ENCODE assay signal across 22 cellular contexts in genomic region chr14:54123836-54124235, GRCh38.
"Had no signal": no experiment of that assay in that cellular context is flagged by ENCODE, and none has a peak within 500 bp of the region (broad histone marks: within the 10 kb centered on the region; RNA-seq: fewer than 3 reads in every experiment).

No MANE protein-coding gene starts in this region.

- DNase-seq: islet precursor cell; left ventricle myocardium inferior; midbrain; mucosa of descending colon; naive thymus-derived CD4-positive, alpha-beta T cell; ovary; right cardiac atrium; sigmoid colon; small intestine; spleen; stimulated activated CD4-positive, alpha-beta T cell treated with anti-CD3 and anti-CD28 coated beads, Interleukin-4, amount 100 ng/mL, for 24 hours; stimulated activated naive CD4-positive, alpha-beta T cell; tibial artery; trophoblast cell; upper lobe of right lung had no signal

- H3K4me3 Mint-ChIP-seq: naive thymus-derived CD4-positive, alpha-beta T cell; natural killer cell treated with Interleukin-12 subunit alpha and Interleukin-12 subunit beta and Interleukin-15 and Interleukin-18, amount 100 ng/mL, for 72 hours; stimulated activated effector memory CD8-positive, alpha-beta T cell treated with anti-CD3 and anti-CD28 coated beads, Interleukin-12 subunit alpha, Interleukin-12 subunit beta, amount 100 ng/mL, for 72 hours; stimulated activated naive CD8-positive, alpha-beta T cell treated with anti-CD3 and anti-CD28 coated beads, Interleukin-15, Interleukin-2, amounts not matched to agents 100 ng/mL and 50 ng/mL, for 24 hours had no signal

- H3K4me3 ChIP-seq: left ventricle myocardium inferior, lung, mucosa of descending colon, ovary, sigmoid colon, spleen, suprapubic skin, thoracic aorta, tibial artery, upper lobe of right lung had no signal

- H3K4me1 Mint-ChIP-seq: stimulated activated effector memory CD8-positive, alpha-beta T cell treated with anti-CD3 and anti-CD28 coated beads, Interleukin-12 subunit alpha, Interleukin-12 subunit beta, amount 100 ng/mL, for 72 hours had no signal

- H3K27me3 ChIP-seq: ovary, sigmoid colon, spleen, suprapubic skin, tibial artery, upper lobe of right lung had no signal

- H3K36me3 ChIP-seq: left ventricle myocardium inferior, ovary, sigmoid colon, spleen, suprapubic skin, thoracic aorta, tibial artery, upper lobe of right lung had no signal

- ATAC-seq: mucosa of descending colon; naive thymus-derived CD4-positive, alpha-beta T cell; natural killer cell treated with Interleukin-12 subunit alpha and Interleukin-12 subunit beta and Interleukin-15 and Interleukin-18, amount 100 ng/mL, for 72 hours; right cardiac atrium; stimulated activated effector memory CD8-positive, alpha-beta T cell treated with anti-CD3 and anti-CD28 coated beads, Interleukin-12 subunit alpha, Interleukin-12 subunit beta, amount 100 ng/mL, for 72 hours; upper lobe of right lung had no signal

- H3K27me3 Mint-ChIP-seq: natural killer cell treated with Interleukin-12 subunit alpha and Interleukin-12 subunit beta and Interleukin-15 and Interleukin-18, amount 100 ng/mL, for 72 hours had no signal

- H3K9me3 ChIP-seq: left ventricle myocardium inferior, mucosa of descending colon, ovary, sigmoid colon, suprapubic skin, thoracic aorta, tibial artery, upper lobe of right lung had no signal

- H3K27ac Mint-ChIP-seq: naive thymus-derived CD4-positive, alpha-beta T cell; natural killer cell treated with Interleukin-12 subunit alpha and Interleukin-12 subunit beta and Interleukin-15 and Interleukin-18, amount 100 ng/mL, for 72 hours; progenitor cell of endocrine pancreas; stimulated activated effector memory CD8-positive, alpha-beta T cell treated with anti-CD3 and anti-CD28 coated beads, Interleukin-12 subunit alpha, Interleukin-12 subunit beta, amount 100 ng/mL, for 72 hours; stimulated activated naive CD8-positive, alpha-beta T cell treated with anti-CD3 and anti-CD28 coated beads, Interleukin-15, Interleukin-2, amounts not matched to agents 100 ng/mL and 50 ng/mL, for 24 hours had no signal

- H3K4me1 ChIP-seq: left ventricle myocardium inferior, sigmoid colon, spleen, suprapubic skin, upper lobe of right lung had no signal

- H3K36me3 Mint-ChIP-seq: naive thymus-derived CD4-positive, alpha-beta T cell; natural killer cell treated with Interleukin-12 subunit alpha and Interleukin-12 subunit beta and Interleukin-15 and Interleukin-18, amount 100 ng/mL, for 72 hours; stimulated activated effector memory CD8-positive, alpha-beta T cell treated with anti-CD3 and anti-CD28 coated beads, Interleukin-12 subunit alpha, Interleukin-12 subunit beta, amount 100 ng/mL, for 72 hours had no signal
